ENCODE assay signal across 19 cellular contexts in genomic region chr6:11445146-11445545, GRCh38.
"Had no signal": no experiment of that assay in that cellular context is flagged by ENCODE, and none has a peak within 500 bp of the region (broad histone marks: within the 10 kb centered on the region; RNA-seq: fewer than 3 reads in every experiment).

No MANE protein-coding gene starts in this region.

- H3K27ac ChIP-seq: body of pancreas, colonic mucosa, hepatocyte, neutrophil, VCaP had no signal

- H3K79me2 ChIP-seq: hepatocyte had no signal

- H3K4me1 ChIP-seq: body of pancreas, colonic mucosa had no signal

- DNase-seq: activated CD4-positive, alpha-beta T cell treated with anti-CD3 and anti-CD28 coated beads for 4 hours; activated CD8-positive, alpha-beta T cell treated with anti-CD3 and anti-CD28 coated beads for 36 hours; activated effector memory CD4-positive, alpha-beta T cell treated with Interleukin-2 at 50 U/mL for 16 hours; activated T-cell treated with anti-CD3 and anti-CD28 coated beads, Interleukin-2, amount 50 U/mL, for 4 hours; amygdala; body of pancreas; caudate nucleus; colonic mucosa; mesenchymal stem cell; natural killer cell; retina; stimulated activated CD4-positive, alpha-beta T cell treated with anti-CD3 and anti-CD28 coated beads, Interleukin-2, amount 100 ng/mL, for 48 hours; stimulated activated naive B cell treated with anti-CD40 and anti-IgM and Interleukin-4, amounts not matched to agents 10 μg/mL and 1 μg/mL and 100 μg/mL, for 72 hours; trophoblast cell had no signal

- H3K36me3 ChIP-seq: colonic mucosa, neutrophil had no signal

- H3K9me3 ChIP-seq: body of pancreas, colonic mucosa, neutrophil had no signal

- FAIRE-seq: endometrium had no signal

- H2AFZ ChIP-seq: hepatocyte had no signal

- H3K4me2 ChIP-seq: hepatocyte had no signal

- H3K4me3 ChIP-seq: body of pancreas, colonic mucosa, hepatocyte had no signal

- H3K27me3 ChIP-seq: body of pancreas, colonic mucosa, hepatocyte, neutrophil had no signal

- ATAC-seq: activated CD8-positive, alpha-beta T cell treated with anti-CD3 and anti-CD28 coated beads for 36 hours; activated naive CD4-positive, alpha-beta T cell treated with anti-CD3 and anti-CD28 coated beads, Interleukin-2, amount 50 U/mL, for 72 hours; activated T-cell treated with anti-CD3 and anti-CD28 coated beads, Interleukin-2, amount 50 U/mL, for 4 hours; body of pancreas; natural killer cell had no signal
